Comparison of ENCODE assay signal across 15 cellular contexts in genomic region chr11:68763926-68764657, GRCh38. TPM values are rescaled to one million over a fixed set of nuclear protein-coding genes. Genes with fewer than 3 reads are reported as not detected.
A peak's percentile ranks its signal among the peaks of the same experiment; 100 is the strongest.
DNase-seq lines count a peak whose midpoint lies in the region; ATAC-seq and TF ChIP-seq lines count a peak whose summit lies in the region.
"Had no signal": no experiment of that assay in that cellular context is flagged by ENCODE, and none has a peak within 500 bp of the region (broad histone marks: within the 10 kb centered on the region; RNA-seq: fewer than 3 reads in every experiment).

No MANE protein-coding gene starts in this region.

- TF ChIP-seq CTCF in right atrium auricular region (IDR thresholded peaks at IDR 0.05) (peak in 1 of 2 donors; percentile 33), type B pancreatic cell (conservative IDR thresholded peaks at IDR 0.05) (peak; percentile 36), mammary epithelial cell (conservative IDR thresholded peaks at IDR 0.05 in 1 of 2, IDR thresholded peaks at IDR 0.05 in 1 of 2; ENCODE audit: extremely low read depth in 1 of 2, insufficient read depth in 1 of 2, low read depth in 1 of 2, low read length in 2 of 2) (peak in 1 of 2 donors; percentile 26)

- peaks cover 10% of the 10 kb centered on the region for H3K36me3 Mint-ChIP-seq in type B pancreatic cell

- dilution Hi-C loops in mammary epithelial cell (cut with HindIII; ENCODE audit: low sequenced_read_pairs), result no loop called here

- no peak overlapping the region for H3K4me3 Mint-ChIP-seq in type B pancreatic cell
- H3K4me3 Mint-ChIP-seq: activated CD4-positive, alpha-beta T cell treated with anti-CD3 and anti-CD28 coated beads, Interleukin-2, amount 10 ng/mL, durations not matched to agents 7 days and 5 days; memory B cell; T-helper 2 cell treated with Interferon-gamma antibody and Interleukin-4, amounts not matched to agents 5 μg/mL and 100 μg/mL, for 36 hours had no signal

- H3K27ac ChIP-seq in right atrium auricular region (no peak overlapping the region), mammary epithelial cell (ENCODE audit: insufficient read depth, low read depth, low read length) (no peak overlapping the region)

- CTCF ChIA-PET in mammary epithelial cell (lab: Charles Lee; ENCODE audit: low non-redundant PET), result interaction anchor here (0.6 kb wide), 1 partner anchor 79 kb away, joined by 16 read pairs; no protein-coding TSS in a partner anchor

- H3K9me3 ChIP-seq in right atrium auricular region (no peaks in the 10 kb centered on the region), mammary epithelial cell (replicated peaks; ENCODE audit: insufficient read depth, low read length) (no peaks in the 10 kb centered on the region)

- H2AFZ ChIP-seq in mammary epithelial cell (ENCODE audit: low read depth, low read length), result no peak overlapping the region

- H3K27me3 Mint-ChIP-seq in type B pancreatic cell, result no peaks in the 10 kb centered on the region
- H3K27me3 Mint-ChIP-seq: activated CD4-positive, alpha-beta T cell treated with anti-CD3 and anti-CD28 coated beads, Interleukin-2, amount 10 ng/mL, durations not matched to agents 7 days and 5 days; IgD-negative memory B cell; memory B cell had no signal

- WGBS in mammary epithelial cell (ENCODE audit: low coverage, missing lambda C conversion rate), result 93% methylated on average over 10 of the region's 14 CpGs

- H3K9ac ChIP-seq in mammary epithelial cell (ENCODE audit: insufficient read depth, low read length), result no peak overlapping the region

- H3K4me3 ChIP-seq in right atrium auricular region (no peak overlapping the region), mammary epithelial cell (replicated peaks in 1 of 3; ENCODE audit: insufficient read depth in 1 of 3, low read depth in 2 of 3, low read length in 3 of 3) (no peak overlapping the region)

- ATAC-seq in Right ventricle myocardium inferior (peak; percentile 31), SK-N-SH treated with all-trans-retinoic acid at 6 μM for 48 hours (0 out of 3 replicates have a peak, but pooled peaks have one; percentile 32), left ventricle myocardium superior (peak; percentile 58)

- intact Hi-C loops in Right ventricle myocardium inferior (cut with DNase I), result no loop called here
- intact Hi-C loops in left ventricle myocardium superior (cut with micrococcal nuclease), result no loop called here
- intact Hi-C loops in mammary epithelial cell (cut with micrococcal nuclease), result no loop called here

- peaks cover 7% of the 10 kb centered on the region for H3K4me1 Mint-ChIP-seq in type B pancreatic cell (ENCODE audit: unreplicated experiment)
- H3K4me1 Mint-ChIP-seq: memory B cell had no signal

- no peak overlapping the region for H3K4me2 ChIP-seq in mammary epithelial cell (ENCODE audit: insufficient read depth, low read depth, low read length)

- no peak for DNase-seq in Right ventricle myocardium inferior (ENCODE audit: missing footprints)
- DNase-seq in right atrium auricular region (ENCODE audit: low spot score), result no peak
- no peak for DNase-seq in left ventricle myocardium superior
- DNase-seq in type B pancreatic cell (ENCODE audit: extremely low spot score, unreplicated experiment), result no peak
- no peak for DNase-seq in DMS53 (lab: John Stamatoyannopoulos, UW)
- no peak for DNase-seq in putamen (ENCODE audit: low spot score)
- no peak for DNase-seq in mammary epithelial cell
- DNase-seq: activated CD4-positive, alpha-beta T cell treated with anti-CD3 and anti-CD28 coated beads, Interleukin-2, amount 10 ng/mL, durations not matched to agents 7 days and 5 days; COR-L47; NCI-H345 had no signal

- no peaks in the 10 kb centered on the region for H3K79me2 ChIP-seq in mammary epithelial cell (ENCODE audit: insufficient read depth, low read length)

- in situ Hi-C loops in mammary epithelial cell (cut with MboI; ENCODE audit: low sequenced_read_pairs in 2 of 2), result no loop called here

- peak overlapping the region; percentile 93 for H3K27ac Mint-ChIP-seq in type B pancreatic cell
- H3K27ac Mint-ChIP-seq: memory B cell; T-helper 2 cell treated with Interferon-gamma antibody and Interleukin-4, amounts not matched to agents 5 μg/mL and 100 μg/mL, for 36 hours had no signal

- no peaks in the 10 kb centered on the region for H4K20me1 ChIP-seq in mammary epithelial cell (ENCODE audit: insufficient read depth, low read length)

- H3K4me1 ChIP-seq in right atrium auricular region (no peaks in the 10 kb centered on the region), mammary epithelial cell (ENCODE audit: insufficient read depth, low read length) (no peaks in the 10 kb centered on the region)

- H3K27me3 ChIP-seq in right atrium auricular region (no peaks in the 10 kb centered on the region), mammary epithelial cell (ENCODE audit: insufficient read depth, low read length) (no peaks in the 10 kb centered on the region)

- H3K36me3 ChIP-seq in right atrium auricular region (peaks cover 94% of the 10 kb centered on the region), mammary epithelial cell (ENCODE audit: insufficient read depth, low read length) (peaks cover 2% of the 10 kb centered on the region)

- BruUV-seq in mammary epithelial cell (replicated peaks; lab: Mats Ljungman, UMichigan), result no TSS peak

- no peaks in the 10 kb centered on the region for H3K9me3 Mint-ChIP-seq in type B pancreatic cell
- H3K9me3 Mint-ChIP-seq: activated CD4-positive, alpha-beta T cell treated with anti-CD3 and anti-CD28 coated beads, Interleukin-2, amount 10 ng/mL, durations not matched to agents 7 days and 5 days; IgD-negative memory B cell; memory B cell; T-helper 2 cell treated with Interferon-gamma antibody and Interleukin-4, amounts not matched to agents 5 μg/mL and 100 μg/mL, for 36 hours had no signal

TF ChIP-seq in SK-N-SH treated with all-trans-retinoic acid at 6 μM for 48 hours, 23 proteins besides CTCF, POLR2A, EP300 and RAD21 (continues in another document):
- TF ChIP-seq CSRNP3 (CRISPR knock-in tag; IDR thresholded peaks at IDR 0.05), result no peak
- no peak for TF ChIP-seq CSDC2 (CRISPR knock-in tag; IDR thresholded peaks at IDR 0.05)
- no peak for TF ChIP-seq POU6F1 (CRISPR knock-in tag; IDR thresholded peaks at IDR 0.05; ENCODE audit: borderline replicate concordance, low read depth)
- TF ChIP-seq ZNF8 (CRISPR knock-in tag; IDR thresholded peaks at IDR 0.05), result no peak
- no peak for TF ChIP-seq SNAI2 (CRISPR knock-in tag; IDR thresholded peaks at IDR 0.05)
- no peak for TF ChIP-seq BACH2 (CRISPR knock-in tag; IDR thresholded peaks at IDR 0.05; ENCODE audit: borderline replicate concordance)
- TF ChIP-seq TSHZ2 (CRISPR knock-in tag; IDR thresholded peaks at IDR 0.05), result no peak
- TF ChIP-seq TOX (CRISPR knock-in tag; IDR thresholded peaks at IDR 0.05; ENCODE audit: borderline replicate concordance), result no peak
- TF ChIP-seq GLIS3 (CRISPR knock-in tag; IDR thresholded peaks at IDR 0.05), result no peak

RNA-seq across cellular contexts. Expression of gene TESMIN, which starts 12.8 kb away (rescaled TPM):
- 0.27 TPM for total RNA-seq in Right ventricle myocardium inferior
- total RNA-seq in right atrium auricular region, result under 1 TPM; 0.47 to 0.78 TPM
- total RNA-seq in left ventricle myocardium superior, result 0.32 TPM
- 6.7 and 9.7 TPM in 2 replicates for total RNA-seq in type B pancreatic cell (ENCODE audit: low replicate concordance)
- 10 to 100 TPM in 1 of 2 donors, 1 to 10 TPM in 1; 8.2 to 15.4 TPM for total RNA-seq in mammary epithelial cell
- polyA plus RNA-seq in mammary epithelial cell, result 5.2 TPM
- polyA minus RNA-seq in mammary epithelial cell, result not detected
- total RNA-seq: osteoblast had no signal
